Comparison of ENCODE assay signal across 21 cellular contexts in the genomic region with DNA sequence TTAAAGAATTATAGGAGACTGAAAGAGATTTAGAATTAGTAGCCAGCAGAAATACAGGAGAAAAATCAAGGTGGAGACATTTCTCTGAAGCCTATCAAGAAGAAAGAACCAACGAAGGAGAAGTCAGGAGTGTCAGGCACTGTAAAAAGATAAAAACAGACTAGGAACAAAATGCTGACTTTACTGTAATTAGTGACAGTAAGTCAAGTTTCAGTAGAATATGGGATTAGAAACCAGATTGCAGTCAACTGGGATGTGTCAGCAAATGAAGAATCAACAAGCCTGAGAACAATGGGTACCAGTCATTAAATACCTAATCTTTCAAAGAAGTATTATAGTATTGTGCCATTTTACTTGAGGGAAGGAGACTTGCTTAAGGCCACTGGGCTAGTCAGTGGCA. TPM values are rescaled to one million over a fixed set of nuclear protein-coding genes. Genes with fewer than 3 reads are reported as not detected.
DNase-seq lines count a peak whose midpoint lies in the region; ATAC-seq, FAIRE-seq and TF ChIP-seq lines count a peak whose summit lies in the region.
"Had no signal": no experiment of that assay in that cellular context is flagged by ENCODE, and none has a peak within 500 bp of the region (broad histone marks: within the 10 kb centered on the region; RNA-seq: fewer than 3 reads in every experiment).

No MANE protein-coding gene starts in this region.

- DNase-seq in A549 (ENCODE audit: low read depth in 1 of 2, low spot score in 1 of 2) = no peak
- no peak for DNase-seq in osteocyte (ENCODE audit: extremely low spot score, unreplicated experiment)
- no peak for DNase-seq in chondrocyte (ENCODE audit: low spot score)
- DNase-seq: ACHN; BE2C; C1 segment of cervical spinal cord; CD4-positive, CD25-positive, alpha-beta regulatory T cell; CD8-positive, alpha-beta memory T cell; COR-L47; DMS 273 treated with DMSO at 0.1 percent for 48 hours; DMS53; DND-41; EL; GM23248 had no signal

- H3K9me3 Mint-ChIP-seq in osteocyte (ENCODE audit: unreplicated experiment) (no peaks in the 10 kb centered on the region), chondrocyte (ENCODE audit: low read depth) (no peaks in the 10 kb centered on the region)
- H3K9me3 Mint-ChIP-seq: CD8-positive, alpha-beta memory T cell had no signal

- no peaks in the 10 kb centered on the region for H3K79me2 ChIP-seq in KMS-11 (ENCODE audit: insufficient read depth, low read depth)
- H3K79me2 ChIP-seq in parathyroid adenoma = no peaks in the 10 kb centered on the region

- H3K4me3 Mint-ChIP-seq in osteocyte (ENCODE audit: unreplicated experiment) = no peak overlapping the region
- H3K4me3 Mint-ChIP-seq in chondrocyte (ENCODE audit: unreplicated experiment) = no peak overlapping the region
- H3K4me3 Mint-ChIP-seq: CD4-positive, CD25-positive, alpha-beta regulatory T cell; CD8-positive, alpha-beta memory T cell had no signal

- H3K4me3 ChIP-seq in A549 (no peak overlapping the region), KMS-11 (IDR thresholded peaks at IDR 0.05; ENCODE audit: insufficient read depth, low read depth, low read length) (no peak overlapping the region), parathyroid adenoma (ENCODE audit: low read depth, low read length) (no peak overlapping the region)
- H3K4me3 ChIP-seq: GM12878, GM23248, HAP-1 had no signal

- H3K27me3 Mint-ChIP-seq in osteocyte (ENCODE audit: unreplicated experiment) (peaks cover 7% of the 10 kb centered on the region), chondrocyte (ENCODE audit: low read depth) (no peaks in the 10 kb centered on the region)

- H3K36me3 ChIP-seq in KMS-11 (ENCODE audit: insufficient read depth) (no peaks in the 10 kb centered on the region), parathyroid adenoma (ENCODE audit: control insufficient read depth, insufficient read depth, low read length) (no peaks in the 10 kb centered on the region)
- H3K36me3 ChIP-seq: BE2C, HAP-1 had no signal

- H3K9me3 ChIP-seq in A549 (no peaks in the 10 kb centered on the region), parathyroid adenoma (ENCODE audit: control insufficient read depth, low read length) (no peaks in the 10 kb centered on the region)
- H3K9me3 ChIP-seq: BE2C, HAP-1 had no signal

- no peak overlapping the region for H3K9ac ChIP-seq in KMS-11
- H3K9ac ChIP-seq in parathyroid adenoma = no peak overlapping the region
- H3K9ac ChIP-seq: GM23248 had no signal

- WGBS in A549 (ENCODE audit: missing lambda C conversion rate) = 3% methylated on average over 1 of the region's 1 CpG

- peaks cover 8% of the 10 kb centered on the region for H3K4me1 Mint-ChIP-seq in osteocyte (ENCODE audit: unreplicated experiment)
- H3K4me1 Mint-ChIP-seq in chondrocyte (ENCODE audit: low read depth) = peaks cover 5% of the 10 kb centered on the region
- H3K4me1 Mint-ChIP-seq: CD4-positive, CD25-positive, alpha-beta regulatory T cell; CD8-positive, alpha-beta memory T cell had no signal

- no peaks in the 10 kb centered on the region for H4K20me1 ChIP-seq in KMS-11 (ENCODE audit: insufficient read depth)

- H3K36me3 Mint-ChIP-seq in osteocyte (ENCODE audit: unreplicated experiment) (no peaks in the 10 kb centered on the region), chondrocyte (ENCODE audit: low read depth) (no peaks in the 10 kb centered on the region)
- H3K36me3 Mint-ChIP-seq: CD4-positive, CD25-positive, alpha-beta regulatory T cell had no signal

- TF ChIP-seq CTCF in A549 (IDR thresholded peaks at IDR 0.05) (no peak), KMS-11 (conservative IDR thresholded peaks at IDR 0.05; ENCODE audit: low read depth, low read length) (no peak), VCaP (conservative IDR thresholded peaks at IDR 0.05) (no peak), parathyroid adenoma (IDR thresholded peaks at IDR 0.05) (no peak), osteocyte (IDR thresholded peaks at IDR 0.05) (no peak), chondrocyte (IDR thresholded peaks at IDR 0.05) (no peak)

- H3K4me1 ChIP-seq in A549 (no peaks in the 10 kb centered on the region), KMS-11 (ENCODE audit: low read depth, poor library complexity, severe bottlenecking) (peaks cover 19% of the 10 kb centered on the region), parathyroid adenoma (peaks cover 3% of the 10 kb centered on the region)
- H3K4me1 ChIP-seq: BE2C, HAP-1 had no signal

- no peak for TF ChIP-seq EP300 in A549 (IDR thresholded peaks at IDR 0.05)

- no peaks in the 10 kb centered on the region for H3K27me3 ChIP-seq in KMS-11 (ENCODE audit: insufficient read depth, low read depth)
- H3K27me3 ChIP-seq in parathyroid adenoma (ENCODE audit: control insufficient read depth, insufficient read depth, low read length) = no peaks in the 10 kb centered on the region
- H3K27me3 ChIP-seq: BE2C had no signal

- TF ChIP-seq POLR2A in A549 (IDR thresholded peaks at IDR 0.05; ENCODE audit: low read length) = no peak

- no peak for ATAC-seq in A549
- ATAC-seq: GM12878 had no signal

- TF ChIP-seq RAD21 in A549 (conservative IDR thresholded peaks at IDR 0.05 in 1 of 2, IDR thresholded peaks at IDR 0.05 in 1 of 2) = no peak

- H3K27ac ChIP-seq in A549 = no peak overlapping the region
- H3K27ac ChIP-seq in KMS-11 = no peak overlapping the region; the same call in 1 of the 2 replicates
- H3K27ac ChIP-seq in VCaP = 0 out of 2 replicates have a peak overlapping the region, but pooled peaks have one; percentile 8
- H3K27ac ChIP-seq in parathyroid adenoma = no peak overlapping the region
- H3K27ac ChIP-seq: GM23248 had no signal

- H3K4me2 ChIP-seq in A549 (no peak overlapping the region), KMS-11 (peak overlapping the region; percentile 41; the same call in 1 of the 2 replicates), parathyroid adenoma (ENCODE audit: low read length) (no peak overlapping the region)

- H2AFZ ChIP-seq in KMS-11 (ENCODE audit: low read depth) (no peak overlapping the region), parathyroid adenoma (peak overlapping the region; percentile 21)
- H2AFZ ChIP-seq: GM23248 had no signal

- H3K27ac Mint-ChIP-seq in osteocyte (ENCODE audit: unreplicated experiment) (no peak overlapping the region), chondrocyte (ENCODE audit: unreplicated experiment) (no peak overlapping the region)
- H3K27ac Mint-ChIP-seq: CD8-positive, alpha-beta memory T cell had no signal

- POLR2A ChIA-PET in A549 (lab: Yijun Ruan, JAX) = no interaction called here

- CTCF ChIA-PET in A549 (lab: Yijun Ruan, JAX) = interaction anchor here (0.6 kb wide), 1 partner anchor 18 kb away, joined by 3 read pairs; no protein-coding TSS in a partner anchor

- FAIRE-seq in A549 (lab: Jason Lieb, UNC) = no peak
- FAIRE-seq: GM12878 had no signal

TF ChIP-seq in A549, 52 proteins besides CTCF, POLR2A, EP300 and RAD21:
- TF ChIP-seq FOSB (CRISPR knock-in tag; IDR thresholded peaks at IDR 0.05) (no peak), MAFK (IDR thresholded peaks at IDR 0.05; ENCODE audit: partially characterized antibody) (peak; percentile 47), RCOR1 (IDR thresholded peaks at IDR 0.05; ENCODE audit: low read depth, low read length) (no peak), FOXS1 (CRISPR knock-in tag; IDR thresholded peaks at IDR 0.05) (no peak), HOXA7 (CRISPR knock-in tag; IDR thresholded peaks at IDR 0.05) (no peak), HOXB13 (CRISPR knock-in tag; IDR thresholded peaks at IDR 0.05; ENCODE audit: low read depth) (no peak), NPAS2 (CRISPR knock-in tag; IDR thresholded peaks at IDR 0.05; ENCODE audit: borderline replicate concordance) (no peak)
- TF ChIP-seq, protein P1, sequence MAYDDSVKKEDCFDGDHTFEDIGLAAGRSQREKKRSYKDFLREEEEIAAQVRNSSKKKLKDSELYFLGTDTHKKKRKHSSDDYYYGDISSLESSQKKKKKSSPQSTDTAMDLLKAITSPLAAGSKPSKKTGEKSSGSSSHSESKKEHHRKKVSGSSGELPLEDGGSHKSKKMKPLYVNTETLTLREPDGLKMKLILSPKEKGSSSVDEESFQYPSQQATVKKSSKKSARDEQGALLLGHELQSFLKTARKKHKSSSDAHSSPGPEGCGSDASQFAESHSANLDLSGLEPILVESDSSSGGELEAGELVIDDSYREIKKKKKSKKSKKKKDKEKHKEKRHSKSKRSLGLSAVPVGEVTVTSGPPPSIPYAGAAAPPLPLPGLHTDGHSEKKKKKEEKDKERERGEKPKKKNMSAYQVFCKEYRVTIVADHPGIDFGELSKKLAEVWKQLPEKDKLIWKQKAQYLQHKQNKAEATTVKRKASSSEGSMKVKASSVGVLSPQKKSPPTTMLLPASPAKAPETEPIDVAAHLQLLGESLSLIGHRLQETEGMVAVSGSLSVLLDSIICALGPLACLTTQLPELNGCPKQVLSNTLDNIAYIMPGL (CRISPR knock-in tag; IDR thresholded peaks at IDR 0.05; ENCODE audit: borderline replicate concordance) = no peak

RNA-seq across cellular contexts. Expression of a gene that starts 21.6 kb away (rescaled TPM):
- polyA plus RNA-seq in A549 (2011; rRNA removed) (not detected in 2 replicates), A549 (2017; fragmentation: RNase III; extraction: RNeasy Plus Mini Kit Qiagen cat#74134 plus additional on column Dnase treatment) (0.31 TPM in 1 of 3 replicates, not detected in the others)
- not detected in 2 replicates for polyA plus RNA-seq in A549 (2012; cell fraction: cytosol; rRNA removed)
- polyA plus RNA-seq in A549 (2012; cell fraction: nucleus; rRNA removed) = not detected in 2 replicates
- polyA minus RNA-seq in A549 (2011; rRNA and poly(A)+ RNA removed) = not detected in 2 replicates
- total RNA-seq in osteocyte (0.94 and 1.3 TPM in 2 replicates), chondrocyte (1.9 to 3.6 TPM (median 2.7 TPM) in 3 replicates)
- total RNA-seq: A172, G401, GM23248 had no signal

RNA-seq across cellular contexts. Expression of a gene that starts 28.7 kb away (rescaled TPM):
- polyA plus RNA-seq in A549 (2011; rRNA removed) = 0.09 and 0.11 TPM in 2 replicates
- polyA plus RNA-seq in A549 (2012; cell fraction: cytosol; rRNA removed) = 0.03 and 0.04 TPM in 2 replicates
- 0.01 and 0.04 TPM in 2 replicates for polyA plus RNA-seq in A549 (2012; cell fraction: nucleus; rRNA removed)
- 0.08 to 0.12 TPM (median 0.09 TPM) in 3 replicates for polyA plus RNA-seq in A549 (2017; fragmentation: RNase III; extraction: RNeasy Plus Mini Kit Qiagen cat#74134 plus additional on column Dnase treatment)
- 0.04 and 0.19 TPM in 2 replicates for polyA minus RNA-seq in A549 (2011; rRNA and poly(A)+ RNA removed)
- 4.9 and 5.6 TPM in 2 replicates for total RNA-seq in osteocyte
- total RNA-seq in chondrocyte = 9.7 to 10.8 TPM (median 10.4 TPM) in 3 replicates
- total RNA-seq: CD8-positive, alpha-beta memory T cell; GM12878 had no signal
- polyA plus RNA-seq: CD4-positive, CD25-positive, alpha-beta regulatory T cell; CD8-positive, alpha-beta memory T cell; GM12878 had no signal
